11 cellular contexts compared by ENCODE assay signal in genomic region chr2:60516383-60516811, GRCh38. TPM values are rescaled to one million over a fixed set of nuclear protein-coding genes. Genes with fewer than 3 reads are reported as not detected.
DNase-seq lines count a peak whose midpoint lies in the region; ATAC-seq and FAIRE-seq lines count a peak whose summit lies in the region.
"Had no signal": no experiment of that assay in that cellular context is flagged by ENCODE, and none has a peak within 500 bp of the region (broad histone marks: within the 10 kb centered on the region; RNA-seq: fewer than 3 reads in every experiment).

No MANE protein-coding gene starts in this region.

- peaks cover 5% of the 10 kb centered on the region for H3K4me1 Mint-ChIP-seq in activated T-helper 1 cell treated with anti-CD3 and anti-CD28 coated beads, Interleukin-12 subunit alpha, Interleukin-12 subunit beta, Interleukin-2, Interleukin-4 antibody, amounts not matched to agents 30 ng/mL and 10 ng/mL and 1 ng/mL, durations not matched to agents 14 hours and 24 hours and 36 hours (ENCODE audit: low read depth)

- H3K4me3 ChIP-seq in skeletal muscle cell (ENCODE audit: low read depth, low read length): peak overlapping the region; percentile 4
- H3K4me3 ChIP-seq: upper lobe of right lung had no signal

- H3K9me3 Mint-ChIP-seq in activated T-helper 1 cell treated with anti-CD3 and anti-CD28 coated beads, Interleukin-12 subunit alpha, Interleukin-12 subunit beta, Interleukin-2, Interleukin-4 antibody, amounts not matched to agents 30 ng/mL and 10 ng/mL and 1 ng/mL, durations not matched to agents 14 hours and 24 hours and 36 hours: no peaks in the 10 kb centered on the region

- H3K27ac Mint-ChIP-seq in activated T-helper 1 cell treated with anti-CD3 and anti-CD28 coated beads, Interleukin-12 subunit alpha, Interleukin-12 subunit beta, Interleukin-2, Interleukin-4 antibody, amounts not matched to agents 30 ng/mL and 10 ng/mL and 1 ng/mL, durations not matched to agents 14 hours and 24 hours and 36 hours: no peak overlapping the region

- FAIRE-seq in RCC 7860 (lab: Jason Lieb, UNC): no peak

- DNase-seq in GM04504 (ENCODE audit: low read depth) (peak; percentile 61), RCC 7860 (ENCODE audit: low spot score) (peak; percentile 4), epithelial cell of prostate (ENCODE audit: low read depth, low spot score) (no peak), skeletal muscle cell (ENCODE audit: low read depth) (peak; percentile 90), HuH-7.5 (ENCODE audit: low spot score) (no peak), NOMO-1 treated with dmso at 0.1 percent for 144 hours (lab: John Stamatoyannopoulos, UW; ENCODE audit: unreplicated experiment) (no peak)
- DNase-seq in activated T-helper 1 cell treated with anti-CD3 and anti-CD28 coated beads, Interleukin-12 subunit alpha, Interleukin-12 subunit beta, Interleukin-2, Interleukin-4 antibody, amounts not matched to agents 30 ng/mL and 10 ng/mL and 1 ng/mL, durations not matched to agents 14 hours and 24 hours and 36 hours (ENCODE audit: low spot score): no peak
- DNase-seq: activated naive CD4-positive, alpha-beta T cell; NCI-H1694 treated with DMSO at 0.1 percent for 48 hours; upper lobe of right lung had no signal

- intact Hi-C loops in activated T-helper 1 cell treated with anti-CD3 and anti-CD28 coated beads, Interleukin-12 subunit alpha, Interleukin-12 subunit beta, Interleukin-2, Interleukin-4 antibody, amounts not matched to agents 30 ng/mL and 10 ng/mL and 1 ng/mL, durations not matched to agents 14 hours and 24 hours and 36 hours (cut with micrococcal nuclease): no loop called here

- H3K4me3 Mint-ChIP-seq in activated T-helper 1 cell treated with anti-CD3 and anti-CD28 coated beads, Interleukin-12 subunit alpha, Interleukin-12 subunit beta, Interleukin-2, Interleukin-4 antibody, amounts not matched to agents 30 ng/mL and 10 ng/mL and 1 ng/mL, durations not matched to agents 14 hours and 24 hours and 36 hours: no peak overlapping the region

- H3K27ac ChIP-seq in epithelial cell of prostate: peak overlapping the region; percentile 55
- H3K27ac ChIP-seq: upper lobe of right lung had no signal

- no peak for ATAC-seq in HG02981 (IDR thresholded peaks at IDR 0.05; ENCODE audit: unreplicated experiment)

- no peaks in the 10 kb centered on the region for H3K36me3 Mint-ChIP-seq in activated T-helper 1 cell treated with anti-CD3 and anti-CD28 coated beads, Interleukin-12 subunit alpha, Interleukin-12 subunit beta, Interleukin-2, Interleukin-4 antibody, amounts not matched to agents 30 ng/mL and 10 ng/mL and 1 ng/mL, durations not matched to agents 14 hours and 24 hours and 36 hours (ENCODE audit: low read depth)

- peaks cover 16% of the 10 kb centered on the region for H3K27me3 Mint-ChIP-seq in activated T-helper 1 cell treated with anti-CD3 and anti-CD28 coated beads, Interleukin-12 subunit alpha, Interleukin-12 subunit beta, Interleukin-2, Interleukin-4 antibody, amounts not matched to agents 30 ng/mL and 10 ng/mL and 1 ng/mL, durations not matched to agents 14 hours and 24 hours and 36 hours (ENCODE audit: insufficient read depth)

RNA-seq across cellular contexts. Expression of gene BCL11A, which starts 37.1 kb away (rescaled TPM):
- total RNA-seq in activated T-helper 1 cell treated with anti-CD3 and anti-CD28 coated beads, Interleukin-12 subunit alpha, Interleukin-12 subunit beta, Interleukin-2, Interleukin-4 antibody, amounts not matched to agents 30 ng/mL and 10 ng/mL and 1 ng/mL, durations not matched to agents 14 hours and 24 hours and 36 hours: not detected in 2 replicates

Comparison
In these comparisons a context has a peak if more than half of its experiments do, and no peak if none do; other contexts are left out.
1. DNase-seq: peak in GM04504 (single experiment), RCC 7860 (single experiment) and skeletal muscle cell (single experiment); none in epithelial cell of prostate (single experiment), HuH-7.5 (single experiment), activated T-helper 1 cell treated with anti-CD3 and anti-CD28 coated beads, Interleukin-12 subunit alpha, Interleukin-12 subunit beta, Interleukin-2, Interleukin-4 antibody, amounts not matched to agents 30 ng/mL and 10 ng/mL and 1 ng/mL, durations not matched to agents 14 hours and 24 hours and 36 hours (single experiment) and NOMO-1 treated with dmso at 0.1 percent for 144 hours (single experiment).